In the genomic region with DNA sequence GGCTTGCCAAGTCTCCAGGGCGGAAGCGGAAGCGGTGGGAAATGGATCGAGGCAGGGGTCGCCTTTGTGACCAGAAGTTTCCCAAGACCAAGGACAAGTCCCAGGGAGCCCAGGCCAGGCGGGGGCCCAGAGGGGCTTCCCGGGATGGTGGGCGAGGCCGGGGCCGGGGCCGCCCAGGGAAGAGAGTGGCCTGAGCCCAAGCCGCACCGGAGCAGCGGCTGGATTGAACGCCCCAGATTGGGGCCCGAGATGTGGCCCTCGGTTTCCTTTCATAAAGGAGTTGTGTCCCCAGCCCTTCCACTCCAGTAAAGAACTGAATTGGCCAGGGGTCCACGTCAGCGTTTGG, we compare ENCODE assay signal across 10 cellular contexts. TPM values are rescaled to one million over a fixed set of nuclear protein-coding genes. Genes with fewer than 3 reads are reported as not detected.
A peak's percentile ranks its signal among the peaks of the same experiment; 100 is the strongest.
DNase-seq lines count a peak whose midpoint lies in the region; ATAC-seq, FAIRE-seq and TF ChIP-seq lines count a peak whose summit lies in the region.
"Had no signal": no experiment of that assay in that cellular context is flagged by ENCODE, and none has a peak within 500 bp of the region (broad histone marks: within the 10 kb centered on the region; RNA-seq: fewer than 3 reads in every experiment).

No MANE protein-coding gene starts in this region.

- peaks cover 61% of the 10 kb centered on the region for H3K79me2 ChIP-seq in GM12878 (ENCODE audit: control insufficient read depth, insufficient read depth, low read length)

- POLR2A ChIA-PET in GM12878 (lab: Charles Lee): interaction anchor here (0.5 to 5.4 kb wide), 6 partner anchors 8 to 178 kb away, joined by 3 to 58 read pairs (median 6); a partner anchor contains a TSS

- BruUV-seq in GM12878 (replicated peaks; lab: Mats Ljungman, UMichigan): no TSS peak

- H3K4me2 ChIP-seq in GM12878 (ENCODE audit: control insufficient read depth, insufficient read depth): peak overlapping the region; percentile 28

- TF ChIP-seq CTCF in CD14-positive monocyte (IDR thresholded peaks at IDR 0.05) (no peak), GM12878 (IDR thresholded peaks at IDR 0.05 in 2 of 3, conservative IDR thresholded peaks at IDR 0.05 in 1 of 3; ENCODE audit: control insufficient read depth in 2 of 3, extremely low read depth in 1 of 3, insufficient read depth in 1 of 3, low read depth in 3 of 3, low read length in 3 of 3) (no peak)

- TF ChIP-seq RAD21 in GM12878 (IDR thresholded peaks at IDR 0.05; ENCODE audit: insufficient read depth, low read depth, low read length): no peak

- CTCF ChIA-PET in GM12878 (lab: Yijun Ruan, JAX): interaction anchor here (1.0 to 9.8 kb wide), 7 partner anchors 10 to 179 kb away, joined by 3 to 171 read pairs (median 8); a partner anchor contains a TSS

- DNase-seq in CD14-positive monocyte (ENCODE audit: low spot score): no peak
- no peak for DNase-seq in GM12878 (ENCODE audit: low read depth, low spot score)
- no peak for DNase-seq in left cardiac atrium
- DNase-seq in SJCRH30: no peak
- DNase-seq: NCI-H2029, NCI-H774, retina had no signal

- H3K9ac ChIP-seq in GM12878 (ENCODE audit: control insufficient read depth, insufficient read depth, low read length): peak overlapping the region; percentile 18; the same call in 1 of the 2 replicates

- peaks cover 0 to 1% (median 0%) of the 10 kb centered on the region in 3 donors for H3K27me3 Mint-ChIP-seq in CD14-positive monocyte (ENCODE audit: low read depth in 3 of 3)
- H3K27me3 Mint-ChIP-seq in IgD-negative memory B cell: peaks cover 2% of the 10 kb centered on the region

- H3K27me3 ChIP-seq in GM12878 (replicated peaks in 1 of 2; ENCODE audit: control insufficient read depth in 2 of 2, insufficient read depth in 2 of 2, low read length in 1 of 2): no peaks in the 10 kb centered on the region
- H3K27me3 ChIP-seq in SJCRH30: no peaks in the 10 kb centered on the region
- H3K27me3 ChIP-seq: BE2C had no signal

- SMC1A ChIA-PET in GM12878 (lab: Charles Lee; ENCODE audit: uncharacterized antibody, unreplicated experiment): interaction anchor here (11.4 kb wide), 1 partner anchor 11 kb away, joined by 150 read pairs; a partner anchor contains a TSS

- ATAC-seq in GM12878: no peak
- ATAC-seq in left cardiac atrium: no peak
- no peak for ATAC-seq in HG02763 (IDR thresholded peaks at IDR 0.05; ENCODE audit: unreplicated experiment)

- H3K36me3 ChIP-seq in GM12878 (ENCODE audit: control insufficient read depth in 2 of 2, insufficient read depth in 2 of 2, low read length in 1 of 2) (peaks cover 18 to 51% of the 10 kb centered on the region in 2 experiments; a peak in 3 of 4 replicates), SJCRH30 (peaks cover 63% of the 10 kb centered on the region)

- no peak for TF ChIP-seq POLR2A in GM12878 (IDR thresholded peaks at IDR 0.05; ENCODE audit: low read depth, low read length)

- H3K4me3 ChIP-seq in GM12878 (peak overlapping the region; percentile 51; the same call in 1 of the 2 replicates), SJCRH30 (no peak overlapping the region)

- H3K9me3 ChIP-seq in GM12878 (replicated peaks; ENCODE audit: control insufficient read depth, insufficient read depth, low read length) (no peaks in the 10 kb centered on the region), SJCRH30 (replicated peaks) (no peaks in the 10 kb centered on the region)
- H3K9me3 ChIP-seq: BE2C had no signal

- H3K27ac Mint-ChIP-seq in CD14-positive monocyte: peak overlapping the region in 6 of 7 donors; percentile 72 to 96 (median 93)
- H3K27ac Mint-ChIP-seq in IgD-negative memory B cell: peak overlapping the region; percentile 90 to 96 (median 93)

- no peak for TF ChIP-seq EP300 in GM12878 (IDR thresholded peaks at IDR 0.05; ENCODE audit: borderline replicate concordance in 1 of 2, control insufficient read depth in 1 of 2, low read depth in 2 of 2, low read length in 2 of 2)

- RAD21 ChIA-PET in GM12878 (lab: Charles Lee; ENCODE audit: unreplicated experiment): interaction anchor here (0.9 to 8.6 kb wide), 5 partner anchors 11 to 179 kb away, joined by 3 to 166 read pairs (median 4); a partner anchor contains a TSS

- peaks cover 50 to 66% of the 10 kb centered on the region in 2 donors for H3K36me3 Mint-ChIP-seq in CD14-positive monocyte
- no peaks in the 10 kb centered on the region for H3K36me3 Mint-ChIP-seq in IgD-negative memory B cell

- H3K4me1 Mint-ChIP-seq in CD14-positive monocyte: peaks cover 43% of the 10 kb centered on the region
- peaks cover 21 to 35% (median 31%) of the 10 kb centered on the region in 3 donors for H3K4me1 Mint-ChIP-seq in IgD-negative memory B cell

- WGBS in GM12878 (ENCODE audit: insufficient coverage, insufficient replicate concordance, low lambda C conversion rate, missing lambda C conversion rate): 46% methylated on average over 19 of the region's 19 CpGs

- H3K4me3 Mint-ChIP-seq in CD14-positive monocyte: peak overlapping the region in 1 of 2 donors; percentile 30
- peak overlapping the region in 3 of 4 donors; percentile 56 to 92 (median 86) for H3K4me3 Mint-ChIP-seq in IgD-negative memory B cell

- no peaks in the 10 kb centered on the region for H4K20me1 ChIP-seq in GM12878 (ENCODE audit: control insufficient read depth, insufficient read depth)

- H2AFZ ChIP-seq in GM12878 (ENCODE audit: control insufficient read depth, low read depth, low read length): no peak overlapping the region

- H3K27ac ChIP-seq in GM12878 (ENCODE audit: control insufficient read depth, insufficient read depth) (peak overlapping the region; percentile 62), SJCRH30 (no peak overlapping the region)

- in situ Hi-C loops in GM12878 (cut with MboI): no loop called here

- intact Hi-C loops in CD14-positive monocyte (cut with micrococcal nuclease) (no loop called here), GM12878 (cut with micrococcal nuclease; ENCODE audit: unreplicated experiment) (loop anchor here (5.0 kb wide), 1 partner anchor 84 kb away; no protein-coding TSS in a partner anchor), left cardiac atrium (cut with DNase I) (no loop called here)

- H3K9me3 Mint-ChIP-seq in CD14-positive monocyte (no peaks in the 10 kb centered on the region), IgD-negative memory B cell (no peaks in the 10 kb centered on the region)

- FAIRE-seq in GM12878 (lab: Jason Lieb, UNC): no peak

- H3K4me1 ChIP-seq in GM12878 (ENCODE audit: control insufficient read depth, insufficient read depth, low read length) (peaks cover 44% of the 10 kb centered on the region), SJCRH30 (0 out of 2 replicates have a peak, but pooled peaks cover 3% of the 10 kb centered on the region)

RNA-seq across cellular contexts. Expression of a gene that starts 0.5 kb away (rescaled TPM):
- under 1 TPM; 0.50 to 0.69 TPM for polyA plus RNA-seq in CD14-positive monocyte
- 3.3 TPM for polyA plus RNA-seq in IgD-negative memory B cell
- total RNA-seq in GM12878 (2013; cell fraction: nucleolus; rRNA removed): 57.8 and 61.7 TPM in 2 replicates
- 11.4 and 17.4 TPM in 2 replicates for total RNA-seq in GM12878 (2014; rRNA removed)
- total RNA-seq in GM12878 (2014; rRNA removed; fragmentation: Illumina TruSeq; extraction: Trizol): 7.4 and 8.2 TPM in 2 replicates
- 42.0 and 46.5 TPM in 2 replicates for total RNA-seq in GM12878 (2021)
- 5.0 TPM for polyA plus RNA-seq in GM12878 (2011; ENCODE audit: low read depth)
- polyA plus RNA-seq in GM12878 (2011; rRNA removed): 12.5 and 26.5 TPM in 2 replicates
- 44.1 and 69.0 TPM in 2 replicates for polyA plus RNA-seq in GM12878 (2011; cell fraction: cytosol; rRNA removed)
- 81.5 and 114 TPM in 2 replicates for polyA plus RNA-seq in GM12878 (2011; cell fraction: nucleus; rRNA removed)
- polyA plus RNA-seq in GM12878 (2012): 28.3 and 37.9 TPM in 2 replicates
- 1.2 and 4.9 TPM in 2 replicates for polyA plus RNA-seq in GM12878 (2014; fragmentation: Illumina TruSeq; extraction: Trizol)
- under 1 TPM; 0.14 to 0.57 TPM for polyA plus RNA-seq in GM12878 (2014; fragmentation: Nextera tagmentation; extraction: Ambion mirVana)
- 32.5 and 39.0 TPM in 2 replicates for polyA plus RNA-seq in GM12878 (2014; rRNA removed)
- polyA plus RNA-seq in GM12878 (2016; fragmentation: Nextera tagmentation; extraction: Ambion mirVana): 1 to 10 TPM; 6.7 to 7.0 TPM
- 16.9 and 49.7 TPM in 2 replicates for polyA minus RNA-seq in GM12878 (2011; rRNA and poly(A)+ RNA removed)
- 22.1 and 26.3 TPM in 2 replicates for polyA minus RNA-seq in GM12878 (2011; cell fraction: cytosol; rRNA and poly(A)+ RNA removed)
- 8.6 and 28.3 TPM in 2 replicates for polyA minus RNA-seq in GM12878 (2011; cell fraction: nucleus; rRNA and poly(A)+ RNA removed)
- 10 to 100 TPM in 1 of 2 donors, 1 to 10 TPM in 1; 3.8 to 13.2 TPM for total RNA-seq in left cardiac atrium
- total RNA-seq in SJCRH30 (2014; rRNA removed; shearing (Covaris generic)): 10.7 and 10.8 TPM in 2 replicates

RNA-seq across cellular contexts. Expression of a gene that starts 4.8 kb away (rescaled TPM):
- polyA plus RNA-seq in CD14-positive monocyte (1 to 10 TPM; 7.2 to 7.6 TPM), IgD-negative memory B cell (37.5 TPM), GM12878 (2011; rRNA removed) (40.1 and 92.2 TPM in 2 replicates), GM12878 (2014; fragmentation: Illumina TruSeq; extraction: Trizol) (20.3 and 65.0 TPM in 2 replicates), GM12878 (2014; fragmentation: Nextera tagmentation; extraction: Ambion mirVana) (1 to 10 TPM; 2.1 to 7.6 TPM), GM12878 (2014; rRNA removed) (149 and 196 TPM in 2 replicates), GM12878 (2016; fragmentation: Nextera tagmentation; extraction: Ambion mirVana) (100 to 1,000 TPM; 163 to 171 TPM)
- total RNA-seq in GM12878 (2013; cell fraction: nucleolus; rRNA removed): 135 and 145 TPM in 2 replicates
- total RNA-seq in GM12878 (2014; rRNA removed) (96.5 and 123 TPM in 2 replicates), GM12878 (2014; rRNA removed; fragmentation: Illumina TruSeq; extraction: Trizol) (67.6 and 68.9 TPM in 2 replicates), GM12878 (2021) (147 and 165 TPM in 2 replicates), left cardiac atrium (10 to 100 TPM; 23.6 to 38.9 TPM)
- 26.9 TPM for polyA plus RNA-seq in GM12878 (2011; ENCODE audit: low read depth)
- 92.2 and 132 TPM in 2 replicates for polyA plus RNA-seq in GM12878 (2011; cell fraction: cytosol; rRNA removed)
- polyA plus RNA-seq in GM12878 (2011; cell fraction: nucleus; rRNA removed): 173 and 212 TPM in 2 replicates
- 78.6 and 81.6 TPM in 2 replicates for polyA plus RNA-seq in GM12878 (2012)
- 113 and 176 TPM in 2 replicates for polyA minus RNA-seq in GM12878 (2011; rRNA and poly(A)+ RNA removed)
- 70.0 and 73.4 TPM in 2 replicates for polyA minus RNA-seq in GM12878 (2011; cell fraction: cytosol; rRNA and poly(A)+ RNA removed)
- 69.6 and 130 TPM in 2 replicates for polyA minus RNA-seq in GM12878 (2011; cell fraction: nucleus; rRNA and poly(A)+ RNA removed)
- total RNA-seq in SJCRH30 (2014; rRNA removed; shearing (Covaris generic)): 44.7 and 47.0 TPM in 2 replicates

RNA-seq across cellular contexts. Expression of a gene that starts 8.5 kb away (rescaled TPM):
- not detected for polyA plus RNA-seq in CD14-positive monocyte
- polyA plus RNA-seq in IgD-negative memory B cell: 1.3 TPM
- total RNA-seq in GM12878 (2013; cell fraction: nucleolus; rRNA removed): 38.8 and 41.4 TPM in 2 replicates
- total RNA-seq in GM12878 (2014; rRNA removed): 13.1 and 17.4 TPM in 2 replicates
- total RNA-seq in GM12878 (2014; rRNA removed; fragmentation: Illumina TruSeq; extraction: Trizol): 6.0 and 7.2 TPM in 2 replicates
- total RNA-seq in GM12878 (2021): 16.5 and 16.8 TPM in 2 replicates
- polyA plus RNA-seq in GM12878 (2011; ENCODE audit: low read depth): 11.7 TPM
- 10.5 and 23.6 TPM in 2 replicates for polyA plus RNA-seq in GM12878 (2011; rRNA removed)
- 40.4 and 48.7 TPM in 2 replicates for polyA plus RNA-seq in GM12878 (2011; cell fraction: cytosol; rRNA removed)
- polyA plus RNA-seq in GM12878 (2011; cell fraction: nucleus; rRNA removed): 150 and 154 TPM in 2 replicates
- polyA plus RNA-seq in GM12878 (2012): 23.2 and 29.6 TPM in 2 replicates
- polyA plus RNA-seq in GM12878 (2014; fragmentation: Illumina TruSeq; extraction: Trizol): 2.3 and 6.6 TPM in 2 replicates
- under 1 TPM; 0.45 to 0.90 TPM for polyA plus RNA-seq in GM12878 (2014; fragmentation: Nextera tagmentation; extraction: Ambion mirVana)
- polyA plus RNA-seq in GM12878 (2014; rRNA removed): 18.3 and 18.9 TPM in 2 replicates
- polyA plus RNA-seq in GM12878 (2016; fragmentation: Nextera tagmentation; extraction: Ambion mirVana): 1 to 10 TPM; 1.3 to 4.9 TPM
- polyA minus RNA-seq in GM12878 (2011; rRNA and poly(A)+ RNA removed): 7.7 and 16.2 TPM in 2 replicates
- polyA minus RNA-seq in GM12878 (2011; cell fraction: cytosol; rRNA and poly(A)+ RNA removed): 8.8 and 10.2 TPM in 2 replicates
- polyA minus RNA-seq in GM12878 (2011; cell fraction: nucleus; rRNA and poly(A)+ RNA removed): 8.5 and 16.2 TPM in 2 replicates
- under 1 TPM in 1 of 2 donors, not detected in 1; 0.24 TPM for total RNA-seq in left cardiac atrium
- total RNA-seq in SJCRH30 (2014; rRNA removed; shearing (Covaris generic)): 0.10 TPM in 1 of 2 replicates, not detected in the other

RNA-seq across cellular contexts. Expression of a gene that starts 8.8 kb away (rescaled TPM):
- 100 to 1,000 TPM; 148 to 166 TPM for polyA plus RNA-seq in CD14-positive monocyte
- 214 TPM for polyA plus RNA-seq in IgD-negative memory B cell
- total RNA-seq in GM12878 (2013; cell fraction: nucleolus; rRNA removed): 95.9 and 98.0 TPM in 2 replicates
- total RNA-seq in GM12878 (2014; rRNA removed): 356 and 362 TPM in 2 replicates
- 187 and 220 TPM in 2 replicates for total RNA-seq in GM12878 (2014; rRNA removed; fragmentation: Illumina TruSeq; extraction: Trizol)
- total RNA-seq in GM12878 (2021): 303 and 318 TPM in 2 replicates
- 79.2 TPM for polyA plus RNA-seq in GM12878 (2011; ENCODE audit: low read depth)
- 101 and 119 TPM in 2 replicates for polyA plus RNA-seq in GM12878 (2011; rRNA removed)
- 166 and 220 TPM in 2 replicates for polyA plus RNA-seq in GM12878 (2011; cell fraction: cytosol; rRNA removed)
- polyA plus RNA-seq in GM12878 (2011; cell fraction: nucleus; rRNA removed): 377 and 479 TPM in 2 replicates
- 208 and 240 TPM in 2 replicates for polyA plus RNA-seq in GM12878 (2012)
- polyA plus RNA-seq in GM12878 (2014; fragmentation: Illumina TruSeq; extraction: Trizol): 132 and 219 TPM in 2 replicates
- polyA plus RNA-seq in GM12878 (2014; fragmentation: Nextera tagmentation; extraction: Ambion mirVana): 10 to 100 TPM; 28.0 to 48.5 TPM
- 284 and 299 TPM in 2 replicates for polyA plus RNA-seq in GM12878 (2014; rRNA removed)
- 100 to 1,000 TPM; 201 to 225 TPM for polyA plus RNA-seq in GM12878 (2016; fragmentation: Nextera tagmentation; extraction: Ambion mirVana)
- 45.5 and 84.7 TPM in 2 replicates for polyA minus RNA-seq in GM12878 (2011; rRNA and poly(A)+ RNA removed)
- polyA minus RNA-seq in GM12878 (2011; cell fraction: cytosol; rRNA and poly(A)+ RNA removed): 47.4 and 49.3 TPM in 2 replicates
- polyA minus RNA-seq in GM12878 (2011; cell fraction: nucleus; rRNA and poly(A)+ RNA removed): 61.5 and 116 TPM in 2 replicates
- total RNA-seq in left cardiac atrium: 100 to 1,000 TPM; 136 to 148 TPM
- total RNA-seq in SJCRH30 (2014; rRNA removed; shearing (Covaris generic)): 179 and 186 TPM in 2 replicates

RNA-seq across cellular contexts. Expression of a gene that starts 24.8 kb away (rescaled TPM):
- polyA plus RNA-seq in CD14-positive monocyte (10 to 100 TPM; 12.6 to 17.6 TPM), IgD-negative memory B cell (63.2 TPM), GM12878 (2011; rRNA removed) (53.1 and 63.7 TPM in 2 replicates), GM12878 (2014; fragmentation: Illumina TruSeq; extraction: Trizol) (41.7 and 49.6 TPM in 2 replicates), GM12878 (2014; fragmentation: Nextera tagmentation; extraction: Ambion mirVana) (10 to 100 TPM in 1 of 2 experiments, 1 to 10 TPM in 1; 8.0 to 18.3 TPM), GM12878 (2014; rRNA removed) (83.8 and 83.9 TPM in 2 replicates), GM12878 (2016; fragmentation: Nextera tagmentation; extraction: Ambion mirVana) (10 to 100 TPM; 33.6 to 36.8 TPM)
- 59.9 and 73.5 TPM in 2 replicates for total RNA-seq in GM12878 (2013; cell fraction: nucleolus; rRNA removed)
- total RNA-seq in GM12878 (2014; rRNA removed) (44.6 and 45.4 TPM in 2 replicates), GM12878 (2014; rRNA removed; fragmentation: Illumina TruSeq; extraction: Trizol) (30.5 and 30.7 TPM in 2 replicates), GM12878 (2021) (51.7 and 57.9 TPM in 2 replicates), left cardiac atrium (10 to 100 TPM; 11.4 to 18.7 TPM)
- 39.3 TPM for polyA plus RNA-seq in GM12878 (2011; ENCODE audit: low read depth)
- 68.1 and 104 TPM in 2 replicates for polyA plus RNA-seq in GM12878 (2011; cell fraction: cytosol; rRNA removed)
- polyA plus RNA-seq in GM12878 (2011; cell fraction: nucleus; rRNA removed): 400 and 422 TPM in 2 replicates
- polyA plus RNA-seq in GM12878 (2012): 71.2 and 100 TPM in 2 replicates
- 34.3 and 50.4 TPM in 2 replicates for polyA minus RNA-seq in GM12878 (2011; rRNA and poly(A)+ RNA removed)
- polyA minus RNA-seq in GM12878 (2011; cell fraction: cytosol; rRNA and poly(A)+ RNA removed): 16.6 and 22.1 TPM in 2 replicates
- 40.0 and 54.8 TPM in 2 replicates for polyA minus RNA-seq in GM12878 (2011; cell fraction: nucleus; rRNA and poly(A)+ RNA removed)
- total RNA-seq in SJCRH30 (2014; rRNA removed; shearing (Covaris generic)): 0.08 TPM in 1 of 2 replicates, not detected in the other
